25 cellular contexts compared by ENCODE assay signal in the genomic region with DNA sequence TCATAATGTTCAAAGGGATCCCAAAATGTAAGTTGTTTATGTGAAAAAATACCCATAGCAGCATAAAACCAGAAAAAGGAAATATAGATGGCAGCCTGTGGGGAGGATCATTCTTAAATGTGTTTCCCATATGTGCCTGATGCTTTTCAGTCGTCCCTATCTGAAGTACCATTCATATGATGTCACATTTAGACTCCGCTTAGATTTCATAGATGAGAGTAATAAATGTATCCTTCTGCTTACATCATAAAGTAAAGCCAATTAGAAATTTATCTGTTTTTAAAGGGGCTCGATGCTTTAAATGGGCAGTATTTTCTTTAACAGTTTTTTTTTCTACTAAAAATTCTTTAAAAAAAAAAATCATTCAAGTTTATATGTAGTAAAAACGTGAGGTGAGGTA.
"Had no signal": no experiment of that assay in that cellular context is flagged by ENCODE, and none has a peak within 500 bp of the region (broad histone marks: within the 10 kb centered on the region; RNA-seq: fewer than 3 reads in every experiment).

No MANE protein-coding gene starts in this region.

- H3K36me3 ChIP-seq: MG63, SJSA1 had no signal

- H3K4me1 ChIP-seq: SJSA1 had no signal

- H3K9me2 ChIP-seq: SK-N-SH had no signal

- H3K4me2 ChIP-seq: SK-N-SH had no signal

- H3K9ac ChIP-seq: SK-N-SH had no signal

- DNase-seq: IMR-90, Karpas-422, KG1, MG63, NCI-H1092, NCI-H1105 treated with DMSO at 0.1 percent for 48 hours, NCI-H1417 treated with DMSO at 0.1 percent for 48 hours, NCI-H146, NCI-H1694 treated with DMSO at 0.1 percent for 48 hours, NCI-H2081, NCI-H2107, NCI-H2227 treated with DMSO at 0.1 percent for 48 hours, NCI-H446, NCI-H510A, NCI-H524 treated with DMSO at 0.1 percent for 48 hours, NCI-H69, NCI-H774, Right ventricle myocardium superior, RPMI8226, SIG-M5, SK-N-SH, SW 1271 had no signal

- FAIRE-seq: HepG2, RCC 7860 had no signal

- H3K4me3 ChIP-seq: MG63, SJSA1 had no signal

- H3K27ac ChIP-seq: SJSA1 had no signal

- ATAC-seq: HepG2 had no signal

- H3K9me3 ChIP-seq: MG63, SJSA1, SK-N-SH had no signal

- H3K27me3 ChIP-seq: MG63, SJSA1 had no signal
